In the genomic region with DNA sequence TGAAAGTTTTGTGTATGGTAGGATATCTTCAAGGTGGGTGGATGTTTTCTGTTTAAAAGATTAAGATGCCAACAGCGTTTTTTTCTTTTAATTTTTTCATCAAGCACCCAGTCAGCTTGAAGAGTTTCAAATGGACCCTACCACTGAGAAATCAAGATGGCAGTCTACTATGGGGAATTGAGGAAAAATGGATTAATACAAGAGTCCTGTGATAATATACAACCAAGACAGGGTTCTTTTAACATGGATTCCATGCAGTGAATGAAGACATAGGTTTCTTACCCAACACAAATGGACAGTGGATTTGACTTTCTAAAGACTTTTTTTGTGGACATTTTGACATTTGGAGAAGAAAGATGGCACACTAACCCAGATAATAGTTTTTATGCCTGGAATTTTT, we compare ENCODE assay signal across 2 cellular contexts.
TF ChIP-seq lines count a peak whose summit lies in the region.

No MANE protein-coding gene starts in this region.

TF ChIP-seq in HepG2, 621 proteins besides CTCF, POLR2A, EP300 and RAD21:
- TF ChIP-seq CBX2 (IDR thresholded peaks at IDR 0.05; ENCODE audit: low read depth, low read length) (no peak), CBX2 (CRISPR knock-in tag; IDR thresholded peaks at IDR 0.05; ENCODE audit: low read depth) (no peak), ZNF644 (CRISPR knock-in tag; IDR thresholded peaks at IDR 0.05; ENCODE audit: low read depth) (0 out of 2 replicates have a peak, but pooled peaks have one; percentile 46)

TF ChIP-seq in SK-N-SH, 30 proteins besides CTCF, POLR2A, EP300 and RAD21:
- no peak for TF ChIP-seq TEAD4 (IDR thresholded peaks at IDR 0.05; ENCODE audit: borderline replicate concordance, insufficient read depth)
- TF ChIP-seq, protein P1, sequence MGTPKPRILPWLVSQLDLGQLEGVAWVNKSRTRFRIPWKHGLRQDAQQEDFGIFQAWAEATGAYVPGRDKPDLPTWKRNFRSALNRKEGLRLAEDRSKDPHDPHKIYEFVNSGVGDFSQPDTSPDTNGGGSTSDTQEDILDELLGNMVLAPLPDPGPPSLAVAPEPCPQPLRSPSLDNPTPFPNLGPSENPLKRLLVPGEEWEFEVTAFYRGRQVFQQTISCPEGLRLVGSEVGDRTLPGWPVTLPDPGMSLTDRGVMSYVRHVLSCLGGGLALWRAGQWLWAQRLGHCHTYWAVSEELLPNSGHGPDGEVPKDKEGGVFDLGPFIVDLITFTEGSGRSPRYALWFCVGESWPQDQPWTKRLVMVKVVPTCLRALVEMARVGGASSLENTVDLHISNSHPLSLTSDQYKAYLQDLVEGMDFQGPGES (IDR thresholded peaks at IDR 0.05; ENCODE audit: low read depth, low read length), result no peak
